Comparison of ENCODE assay signal across 8 cellular contexts in the genomic region with DNA sequence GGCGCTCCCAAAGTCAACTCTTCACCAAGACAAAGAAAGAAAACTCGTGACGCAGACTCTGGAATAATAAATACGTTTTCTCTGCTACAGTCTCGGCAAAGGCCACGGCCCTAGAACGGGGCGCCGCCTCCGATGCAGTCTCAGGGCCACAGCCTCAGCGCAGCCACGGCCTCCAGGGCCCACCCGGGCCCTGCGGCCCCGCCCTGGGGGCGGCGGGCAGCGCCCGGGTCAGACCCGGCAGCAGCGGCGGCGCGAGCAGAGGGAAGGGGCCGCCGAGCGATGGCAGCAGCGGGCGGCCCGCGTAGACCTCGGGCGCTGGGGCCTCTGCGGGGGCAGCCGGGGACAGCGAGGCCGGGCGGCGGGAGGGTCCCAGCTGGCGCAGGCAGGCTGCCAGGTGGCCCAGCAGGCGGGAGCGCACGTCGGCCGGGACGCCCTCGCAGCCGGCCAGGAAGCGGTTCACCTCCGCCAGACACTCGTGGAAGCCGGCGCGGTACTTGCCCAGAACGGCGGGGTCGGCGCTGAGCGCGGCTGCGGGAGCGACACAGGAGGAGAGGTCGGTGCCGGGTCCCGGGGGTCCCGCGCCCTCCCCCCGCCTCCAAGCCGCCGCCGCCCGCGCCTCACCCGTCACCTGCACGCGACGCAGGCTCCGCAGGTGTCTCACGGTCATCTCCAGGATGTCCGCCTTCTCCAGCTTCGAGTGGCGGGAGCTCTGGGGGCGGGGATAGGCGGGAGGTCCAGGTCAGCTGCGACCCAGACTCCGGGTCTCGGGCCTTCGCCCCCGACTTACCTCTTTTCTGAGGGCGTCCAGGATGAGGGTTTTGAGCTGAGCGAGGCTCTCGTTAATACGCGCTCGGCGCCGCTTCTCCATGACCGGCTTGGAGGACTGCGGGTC. TPM values are rescaled to one million over a fixed set of nuclear protein-coding genes. Genes with fewer than 3 reads are reported as not detected.
DNase-seq lines count a peak whose midpoint lies in the region; ATAC-seq and TF ChIP-seq lines count a peak whose summit lies in the region.

No MANE protein-coding gene starts in this region.

- no peak for TF ChIP-seq POLR2A in gastrocnemius medialis (IDR thresholded peaks at IDR 0.05)

- no peaks in the 10 kb centered on the region for H3K9me3 Mint-ChIP-seq in activated CD8-positive, alpha-beta T cell treated with anti-CD3 and anti-CD28 coated beads, Interleukin-2, amount 10 ng/mL, durations not matched to agents 7 days and 5 days (ENCODE audit: insufficient read depth)

- no peak overlapping the region for H3K27ac Mint-ChIP-seq in activated CD8-positive, alpha-beta T cell treated with anti-CD3 and anti-CD28 coated beads, Interleukin-2, amount 10 ng/mL, durations not matched to agents 7 days and 5 days

- no peaks in the 10 kb centered on the region for H3K27me3 ChIP-seq in right atrium auricular region
- peaks cover 4 to 11% (median 7%) of the 10 kb centered on the region in 3 donors for H3K27me3 ChIP-seq in gastrocnemius medialis

- H3K27ac ChIP-seq in right atrium auricular region (peak overlapping the region; percentile 99), gastrocnemius medialis (peak overlapping the region; percentile 84 to 92 (median 89))

- no peak for TF ChIP-seq CTCF in right atrium auricular region (IDR thresholded peaks at IDR 0.05)
- no peak for TF ChIP-seq CTCF in gastrocnemius medialis (IDR thresholded peaks at IDR 0.05 in 4 of 5, conservative IDR thresholded peaks at IDR 0.05 in 1 of 5)

- intact Hi-C loops in Right ventricle myocardium inferior (cut with DNase I), result loop anchor here (1.0 kb wide), 1 partner anchor 19 kb away; no protein-coding TSS in a partner anchor
- intact Hi-C loops in cardiac septum (cut with DNase I), result no loop called here
- intact Hi-C loops in gastrocnemius medialis (cut with DNase I; ENCODE audit: low total_unique reads), result no loop called here

- peaks cover 22% of the 10 kb centered on the region for H3K4me1 Mint-ChIP-seq in activated CD8-positive, alpha-beta T cell treated with anti-CD3 and anti-CD28 coated beads, Interleukin-2, amount 10 ng/mL, durations not matched to agents 7 days and 5 days (ENCODE audit: low read depth)

- peaks cover 37% of the 10 kb centered on the region for H3K27me3 Mint-ChIP-seq in activated CD8-positive, alpha-beta T cell treated with anti-CD3 and anti-CD28 coated beads, Interleukin-2, amount 10 ng/mL, durations not matched to agents 7 days and 5 days (ENCODE audit: low read depth)

- in situ Hi-C loops in gastrocnemius medialis (cut with MboI; ENCODE audit: low sequenced_read_pairs in 4 of 4), result no loop called here

- H3K36me3 Mint-ChIP-seq in activated CD8-positive, alpha-beta T cell treated with anti-CD3 and anti-CD28 coated beads, Interleukin-2, amount 10 ng/mL, durations not matched to agents 7 days and 5 days (ENCODE audit: low read depth), result no peaks in the 10 kb centered on the region

- DNase-seq in Right ventricle myocardium inferior (ENCODE audit: missing footprints), result peak; percentile 71
- no peak for DNase-seq in cardiac septum (ENCODE audit: low spot score)
- peak; percentile 45 for DNase-seq in activated CD8-positive, alpha-beta T cell treated with anti-CD3 and anti-CD28 coated beads, Interleukin-2, amount 10 ng/mL, durations not matched to agents 7 days and 5 days
- no peak for DNase-seq in right atrium auricular region (ENCODE audit: low spot score)
- DNase-seq in gastrocnemius medialis, result no peak
- DNase-seq in stimulated activated CD4-positive, alpha-beta T cell treated with anti-CD3 and anti-CD28 coated beads, Interleukin-2, amount 100 ng/mL, for 48 hours, result no peak
- DNase-seq in NOMO-1 treated with DMSO at 0.1 percent for 48 hours (lab: John Stamatoyannopoulos, UW; ENCODE audit: unreplicated experiment), result no peak

- peak overlapping the region; percentile 80 to 81 for H3K4me3 ChIP-seq in right atrium auricular region
- peak overlapping the region; percentile 57 to 85 (median 71) for H3K4me3 ChIP-seq in gastrocnemius medialis

- H3K36me3 ChIP-seq in right atrium auricular region (no peaks in the 10 kb centered on the region), gastrocnemius medialis (no peaks in the 10 kb centered on the region)

- peaks cover 0 to 42% of the 10 kb centered on the region in 2 donors for H3K4me1 ChIP-seq in right atrium auricular region
- H3K4me1 ChIP-seq in gastrocnemius medialis, result peaks cover 0 to 3% of the 10 kb centered on the region in 2 donors

- no peaks in the 10 kb centered on the region for H3K9me3 ChIP-seq in right atrium auricular region
- H3K9me3 ChIP-seq in gastrocnemius medialis, result no peaks in the 10 kb centered on the region

- CTCF ChIA-PET in activated CD8-positive, alpha-beta T cell treated with anti-CD3 and anti-CD28 coated beads, Interleukin-2, amount 10 ng/mL, durations not matched to agents 7 days and 5 days (lab: Charles Lee), result interaction anchor here (1.1 to 3.6 kb wide), 3 partner anchors 15 to 64 kb away, joined by 3 to 14 read pairs (median 4); a partner anchor contains a TSS

- peak; percentile 4 for ATAC-seq in Right ventricle myocardium inferior
- peak; percentile 16 for ATAC-seq in activated CD8-positive, alpha-beta T cell treated with anti-CD3 and anti-CD28 coated beads, Interleukin-2, amount 10 ng/mL, durations not matched to agents 7 days and 5 days
- peak; percentile 4 to 5 for ATAC-seq in gastrocnemius medialis
- ATAC-seq in GM18870 (IDR thresholded peaks at IDR 0.05; ENCODE audit: unreplicated experiment), result no peak

- H3K4me3 Mint-ChIP-seq in activated CD8-positive, alpha-beta T cell treated with anti-CD3 and anti-CD28 coated beads, Interleukin-2, amount 10 ng/mL, durations not matched to agents 7 days and 5 days, result peak overlapping the region; percentile 42

- POLR2A ChIA-PET in activated CD8-positive, alpha-beta T cell treated with anti-CD3 and anti-CD28 coated beads, Interleukin-2, amount 10 ng/mL, durations not matched to agents 7 days and 5 days (lab: Charles Lee), result no interaction called here

RNA-seq across cellular contexts. Expression of a gene that starts 0.7 kb away (rescaled TPM):
- total RNA-seq in Right ventricle myocardium inferior, result 36.7 TPM
- 56.5 TPM for total RNA-seq in cardiac septum
- total RNA-seq in activated CD8-positive, alpha-beta T cell treated with anti-CD3 and anti-CD28 coated beads, Interleukin-2, amount 10 ng/mL, durations not matched to agents 7 days and 5 days, result under 1 TPM; 0.45 to 0.50 TPM
- 10 to 100 TPM; 31.8 to 68.4 TPM for total RNA-seq in right atrium auricular region
- 10 to 100 TPM in 2 of 4 donors, 1 to 10 TPM in 2; 6.4 to 17.4 (median 9.5) TPM for total RNA-seq in gastrocnemius medialis

RNA-seq across cellular contexts. Expression of a gene that starts 14.1 kb away (rescaled TPM):
- total RNA-seq in Right ventricle myocardium inferior, result 19.2 TPM
- total RNA-seq in cardiac septum, result 18.2 TPM
- total RNA-seq in activated CD8-positive, alpha-beta T cell treated with anti-CD3 and anti-CD28 coated beads, Interleukin-2, amount 10 ng/mL, durations not matched to agents 7 days and 5 days, result 100 to 1,000 TPM; 385 to 413 TPM
- total RNA-seq in right atrium auricular region, result 10 to 100 TPM; 26.8 to 32.2 TPM
- 10 to 100 TPM in 2 of 4 donors, 1 to 10 TPM in 2; 4.3 to 37.6 (median 10.2) TPM for total RNA-seq in gastrocnemius medialis

RNA-seq across cellular contexts. Expression of a gene that starts 17.3 kb away (rescaled TPM):
- total RNA-seq in Right ventricle myocardium inferior, result 174 TPM
- 50.1 TPM for total RNA-seq in cardiac septum
- not detected for total RNA-seq in activated CD8-positive, alpha-beta T cell treated with anti-CD3 and anti-CD28 coated beads, Interleukin-2, amount 10 ng/mL, durations not matched to agents 7 days and 5 days
- total RNA-seq in right atrium auricular region, result 10 to 100 TPM; 22.0 to 61.8 TPM
- total RNA-seq in gastrocnemius medialis, result 100 to 1,000 TPM in 2 of 4 donors, 10 to 100 TPM in 2; 38.9 to 218 (median 98.8) TPM

RNA-seq across cellular contexts. Expression of a gene that starts 20.8 kb away (rescaled TPM):
- total RNA-seq in Right ventricle myocardium inferior, result 14.1 TPM
- 27.0 TPM for total RNA-seq in cardiac septum
- total RNA-seq in activated CD8-positive, alpha-beta T cell treated with anti-CD3 and anti-CD28 coated beads, Interleukin-2, amount 10 ng/mL, durations not matched to agents 7 days and 5 days, result 10 to 100 TPM; 12.4 to 14.6 TPM
- 10 to 100 TPM; 22.5 to 27.9 TPM for total RNA-seq in right atrium auricular region
- total RNA-seq in gastrocnemius medialis, result 1 to 10 TPM; 2.0 to 3.8 (median 3.1) TPM

RNA-seq across cellular contexts. Expression of a gene that starts 32.9 kb away (rescaled TPM):
- not detected for total RNA-seq in Right ventricle myocardium inferior
- total RNA-seq in cardiac septum, result not detected
- total RNA-seq in activated CD8-positive, alpha-beta T cell treated with anti-CD3 and anti-CD28 coated beads, Interleukin-2, amount 10 ng/mL, durations not matched to agents 7 days and 5 days, result 1 to 10 TPM; 1.7 to 2.2 TPM
- under 1 TPM in 1 of 2 donors, not detected in 1; 0.59 TPM for total RNA-seq in right atrium auricular region
- total RNA-seq in gastrocnemius medialis, result under 1 TPM in 1 of 4 donors, not detected in 3; 0.23 TPM

Comparison
In these comparisons a context has a peak if more than half of its experiments do, and no peak if none do; other contexts are left out.
1. DNase-seq: peak in Right ventricle myocardium inferior (single experiment) and activated CD8-positive, alpha-beta T cell treated with anti-CD3 and anti-CD28 coated beads, Interleukin-2, amount 10 ng/mL, durations not matched to agents 7 days and 5 days (single experiment); none in cardiac septum (single experiment), right atrium auricular region (single experiment), gastrocnemius medialis (0 of 2), stimulated activated CD4-positive, alpha-beta T cell treated with anti-CD3 and anti-CD28 coated beads, Interleukin-2, amount 100 ng/mL, for 48 hours (0 of 2) and NOMO-1 treated with DMSO at 0.1 percent for 48 hours (single experiment).
2. RNA of a gene that starts 0.7 kb away (total RNA-seq): 31.8 to 68.4 TPM in right atrium auricular region, 56.5 TPM in cardiac septum (single experiment), 36.7 TPM in Right ventricle myocardium inferior (single experiment) and 6.4 to 17.4 TPM in gastrocnemius medialis; 0.45 to 0.50 TPM in activated CD8-positive, alpha-beta T cell treated with anti-CD3 and anti-CD28 coated beads, Interleukin-2, amount 10 ng/mL, durations not matched to agents 7 days and 5 days; every median in the first group is over 4 times any median in the second.
3. RNA of a gene that starts 14.1 kb away (total RNA-seq): 385 to 413 TPM in activated CD8-positive, alpha-beta T cell treated with anti-CD3 and anti-CD28 coated beads, Interleukin-2, amount 10 ng/mL, durations not matched to agents 7 days and 5 days; 26.8 to 32.2 TPM in right atrium auricular region, 19.2 TPM in Right ventricle myocardium inferior (single experiment), 18.2 TPM in cardiac septum (single experiment) and 4.3 to 37.6 TPM in gastrocnemius medialis; every median in the first group is over 10 times any median in the second.
4. RNA of a gene that starts 17.3 kb away (total RNA-seq): 174 TPM in Right ventricle myocardium inferior (single experiment), 38.9 to 218 TPM in gastrocnemius medialis, 22.0 to 61.8 TPM in right atrium auricular region and 50.1 TPM in cardiac septum (single experiment); not detected in activated CD8-positive, alpha-beta T cell treated with anti-CD3 and anti-CD28 coated beads, Interleukin-2, amount 10 ng/mL, durations not matched to agents 7 days and 5 days; every median in the first group is over 10 times any median in the second.